In genomic region chr1:228424685-228425660, GRCh38 we compare ENCODE assay signal across 21 cellular contexts. TPM values are rescaled to one million over a fixed set of nuclear protein-coding genes. Genes with fewer than 3 reads are reported as not detected.
"Had no signal": no experiment of that assay in that cellular context is flagged by ENCODE, and none has a peak within 500 bp of the region (broad histone marks: within the 10 kb centered on the region; RNA-seq: fewer than 3 reads in every experiment).

No MANE protein-coding gene starts in this region.

- H3K9me3 ChIP-seq: heart right ventricle, neutrophil, right atrium auricular region, suprapubic skin, tibial artery, upper lobe of left lung, vagina had no signal

- H3K36me3 ChIP-seq: heart right ventricle, neutrophil, right atrium auricular region, suprapubic skin, tibial artery, upper lobe of left lung, vagina had no signal

- H3K36me3 Mint-ChIP-seq: mesothelial cell of epicardium; stimulated activated effector memory CD8-positive, alpha-beta T cell treated with anti-CD3 and anti-CD28 coated beads, Interleukin-12 subunit alpha, Interleukin-12 subunit beta, amount 100 ng/mL, for 72 hours had no signal

- H3K4me1 ChIP-seq: heart right ventricle, right atrium auricular region, suprapubic skin, tibial artery, upper lobe of left lung, vagina had no signal

- H3K4me1 Mint-ChIP-seq: stimulated activated effector memory CD8-positive, alpha-beta T cell treated with anti-CD3 and anti-CD28 coated beads, Interleukin-12 subunit alpha, Interleukin-12 subunit beta, amount 100 ng/mL, for 72 hours had no signal

- H3K27ac Mint-ChIP-seq: mesothelial cell of epicardium; nephron progenitor cell; stimulated activated effector memory CD8-positive, alpha-beta T cell treated with anti-CD3 and anti-CD28 coated beads, Interleukin-12 subunit alpha, Interleukin-12 subunit beta, amount 100 ng/mL, for 72 hours had no signal

- H3K9me3 Mint-ChIP-seq: stimulated activated effector memory CD8-positive, alpha-beta T cell treated with anti-CD3 and anti-CD28 coated beads, Interleukin-12 subunit alpha, Interleukin-12 subunit beta, amount 100 ng/mL, for 72 hours had no signal

- FAIRE-seq: frontal cortex had no signal

- ATAC-seq: heart right ventricle; left lobe of liver; stimulated activated effector memory CD8-positive, alpha-beta T cell treated with anti-CD3 and anti-CD28 coated beads, Interleukin-12 subunit alpha, Interleukin-12 subunit beta, amount 100 ng/mL, for 72 hours; stimulated activated naive CD8-positive, alpha-beta T cell treated with anti-CD3 and anti-CD28 coated beads, Interleukin-15, Interleukin-2, amounts not matched to agents 100 U/mL and 50 U/mL, for 24 hours had no signal

- H3K4me3 Mint-ChIP-seq: mesothelial cell of epicardium; nephron progenitor cell; stimulated activated effector memory CD8-positive, alpha-beta T cell treated with anti-CD3 and anti-CD28 coated beads, Interleukin-12 subunit alpha, Interleukin-12 subunit beta, amount 100 ng/mL, for 72 hours had no signal

- DNase-seq: cortex of kidney; dorsolateral prefrontal cortex; effector CD8-positive, alpha-beta T cell; heart right ventricle; islet precursor cell; nephron progenitor cell; stimulated activated CD4-positive, alpha-beta T cell treated with anti-CD3 and anti-CD28 coated beads, Interleukin-4, amount 100 ng/mL, for 1 hour; stimulated activated CD8-positive, alpha-beta memory T cell treated with anti-CD3 and anti-CD28 coated beads, Interleukin-4, amount 100 ng/mL, for 48 hours; stimulated activated naive CD8-positive, alpha-beta T cell treated with anti-CD3 and anti-CD28 coated beads, Interleukin-15, Interleukin-2, amounts not matched to agents 100 U/mL and 50 U/mL, for 24 hours; tibial artery had no signal

- H3K27me3 ChIP-seq: right atrium auricular region, suprapubic skin, upper lobe of left lung, vagina had no signal

- H3K4me2 ChIP-seq: smooth muscle cell had no signal

- H3K4me3 ChIP-seq: dorsolateral prefrontal cortex, heart right ventricle, right atrium auricular region, smooth muscle cell, suprapubic skin, tibial artery, upper lobe of left lung, vagina had no signal

- H3K27ac ChIP-seq: dorsolateral prefrontal cortex, heart right ventricle, neutrophil, right atrium auricular region, suprapubic skin, tibial artery, upper lobe of left lung, vagina had no signal

RNA-seq across cellular contexts. Expression of gene TRIM17, which starts 8.3 kb away (rescaled TPM):
- total RNA-seq: glomerular endothelial cell, left lobe of liver, right atrium auricular region had no signal
